Comparison of ENCODE assay signal across 17 cellular contexts in the genomic region with DNA sequence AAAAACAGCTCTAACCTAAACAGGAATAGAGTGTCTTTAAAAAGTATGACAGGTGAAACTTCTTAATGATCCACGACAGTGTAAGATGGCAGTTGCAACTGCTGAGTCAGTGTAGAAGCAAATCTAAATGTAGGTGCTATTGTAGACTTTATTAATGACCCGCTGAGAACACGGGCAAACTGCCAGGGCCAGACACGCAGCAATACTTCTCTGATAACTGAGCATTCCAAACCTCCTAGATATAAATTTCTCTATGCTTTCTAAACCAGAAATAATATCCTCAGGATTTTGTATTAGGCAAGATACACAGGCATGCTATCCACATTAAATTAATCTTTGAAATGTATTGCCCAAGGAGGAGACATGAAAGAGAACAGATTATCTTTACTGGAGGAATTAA.
DNase-seq lines count a peak whose midpoint lies in the region; ATAC-seq and TF ChIP-seq lines count a peak whose summit lies in the region.
"Had no signal": no experiment of that assay in that cellular context is flagged by ENCODE, and none has a peak within 500 bp of the region (broad histone marks: within the 10 kb centered on the region; RNA-seq: fewer than 3 reads in every experiment).

No MANE protein-coding gene starts in this region.

- H3K36me3 Mint-ChIP-seq in GM23338 (ENCODE audit: low read depth): no peaks in the 10 kb centered on the region
- no peaks in the 10 kb centered on the region for H3K36me3 Mint-ChIP-seq in CD14-positive monocyte
- no peaks in the 10 kb centered on the region for H3K36me3 Mint-ChIP-seq in activated naive CD8-positive, alpha-beta T cell treated with anti-CD3 and anti-CD28 coated beads, Interleukin-2, amount 50 U/mL, for 24 hours (ENCODE audit: low read depth)
- H3K36me3 Mint-ChIP-seq: activated naive CD8-positive, alpha-beta T cell had no signal

- no peaks in the 10 kb centered on the region for H3K9me3 Mint-ChIP-seq in GM23338
- peaks cover 0 to 2% (median 0%) of the 10 kb centered on the region in 7 donors for H3K9me3 Mint-ChIP-seq in CD14-positive monocyte
- H3K9me3 Mint-ChIP-seq in activated naive CD8-positive, alpha-beta T cell treated with anti-CD3 and anti-CD28 coated beads, Interleukin-2, amount 50 U/mL, for 24 hours: peaks cover 3% of the 10 kb centered on the region

- no peak overlapping the region for H2AFZ ChIP-seq in GM23338

- H3K4me3 ChIP-seq in A673 (ENCODE audit: low read depth, low read length, poor library complexity, severe bottlenecking) (no peak overlapping the region), GM23338 (no peak overlapping the region)

- H3K27me3 ChIP-seq in A673 (replicated peaks; ENCODE audit: insufficient read depth, low read depth, low read length, poor library complexity) (no peaks in the 10 kb centered on the region), GM23338 (ENCODE audit: insufficient read depth) (no peaks in the 10 kb centered on the region)

- no peaks in the 10 kb centered on the region for H3K79me2 ChIP-seq in GM23338 (replicated peaks; ENCODE audit: insufficient read depth)

- H3K4me1 ChIP-seq in A673 (ENCODE audit: insufficient read depth, low read length, poor library complexity, severe bottlenecking) (peaks cover 26% of the 10 kb centered on the region), GM23338 (ENCODE audit: insufficient read depth) (peaks cover 12% of the 10 kb centered on the region)

- CTCF ChIA-PET in A673 (lab: Charles Lee): no interaction called here

- H3K4me2 ChIP-seq in GM23338: 0 out of 2 replicates have a peak overlapping the region, but pooled peaks have one; percentile 33

- H3K4me3 Mint-ChIP-seq in GM23338: no peak overlapping the region
- no peak overlapping the region for H3K4me3 Mint-ChIP-seq in CD14-positive monocyte
- no peak overlapping the region for H3K4me3 Mint-ChIP-seq in activated naive CD8-positive, alpha-beta T cell treated with anti-CD3 and anti-CD28 coated beads, Interleukin-2, amount 50 U/mL, for 24 hours
- H3K4me3 Mint-ChIP-seq: activated naive CD8-positive, alpha-beta T cell; T-helper 17 cell had no signal

- POLR2A ChIA-PET in A673 (lab: Charles Lee; ENCODE audit: low non-redundant PET): interaction anchor here (0.6 kb wide), 1 partner anchor 414 kb away, joined by 3 read pairs; no protein-coding TSS in a partner anchor

- no peak overlapping the region for H3K27ac Mint-ChIP-seq in GM23338
- no peak overlapping the region for H3K27ac Mint-ChIP-seq in CD14-positive monocyte
- H3K27ac Mint-ChIP-seq in activated naive CD8-positive, alpha-beta T cell treated with anti-CD3 and anti-CD28 coated beads, Interleukin-2, amount 50 U/mL, for 24 hours: no peak overlapping the region
- H3K27ac Mint-ChIP-seq: activated naive CD8-positive, alpha-beta T cell; T-helper 17 cell had no signal

- H3K36me3 ChIP-seq in A673 (ENCODE audit: insufficient read depth, low read length, poor library complexity, severe bottlenecking) (no peaks in the 10 kb centered on the region), GM23338 (ENCODE audit: insufficient read depth) (no peaks in the 10 kb centered on the region)

- intact Hi-C loops in A673 (cut with micrococcal nuclease; ENCODE audit: unreplicated experiment) (no loop called here), CD14-positive monocyte (cut with micrococcal nuclease) (no loop called here)

- DNase-seq in A673 (ENCODE audit: low spot score) (peak; percentile 79), GM23338 (ENCODE audit: low spot score) (no peak), NCI-H345 treated with DMSO at 0.1 percent for 48 hours (lab: John Stamatoyannopoulos, UW; ENCODE audit: unreplicated experiment) (peak; percentile 80), dermis blood vessel endothelial cell (peak; percentile 41), CD14-positive monocyte (ENCODE audit: low spot score) (no peak), OCI-M2 (lab: John Stamatoyannopoulos, UW; ENCODE audit: unreplicated experiment) (no peak)
- DNase-seq in activated naive CD8-positive, alpha-beta T cell treated with anti-CD3 and anti-CD28 coated beads, Interleukin-2, amount 50 U/mL, for 24 hours: no peak
- DNase-seq: activated T-cell treated with anti-CD3 and anti-CD28 coated beads for 4 hours, cerebellar nuclear complex, DND-41, Kasumi-1, kidney, posterior cingulate gyrus, T-helper 17 cell had no signal

- H4K20me1 ChIP-seq in GM23338 (replicated peaks; ENCODE audit: insufficient read depth): no peaks in the 10 kb centered on the region

- H3K27ac ChIP-seq in A673 (ENCODE audit: low read depth, low read length, poor library complexity, severe bottlenecking) (no peak overlapping the region), GM23338 (ENCODE audit: low read depth) (no peak overlapping the region)
- H3K27ac ChIP-seq: HL-60 had no signal

- no peak for ATAC-seq in GM23338
- no peak for ATAC-seq in activated naive CD8-positive, alpha-beta T cell treated with anti-CD3 and anti-CD28 coated beads, Interleukin-2, amount 50 U/mL, for 24 hours
- no peak for ATAC-seq in HG02981 (IDR thresholded peaks at IDR 0.05; ENCODE audit: unreplicated experiment)
- ATAC-seq: T-helper 17 cell had no signal

- H3F3A ChIP-seq in GM23338 (replicated peaks; ENCODE audit: low read depth): no peaks in the 10 kb centered on the region

- H3K9me2 ChIP-seq in GM23338 (ENCODE audit: insufficient read depth): no peaks in the 10 kb centered on the region

- no TSS peak for BruUV-seq in A673 (replicated peaks; lab: Mats Ljungman, UMichigan)

- TF ChIP-seq CTCF in A673 (conservative IDR thresholded peaks at IDR 0.05; ENCODE audit: low read depth, low read length) (no peak), GM23338 (conservative IDR thresholded peaks at IDR 0.05; ENCODE audit: low read depth in 2 of 2) (no peak), CD14-positive monocyte (IDR thresholded peaks at IDR 0.05) (no peak)

- H3K9me3 ChIP-seq in A673 (ENCODE audit: low read depth, low read length, poor library complexity, severe bottlenecking): no peaks in the 10 kb centered on the region

- peaks cover 23% of the 10 kb centered on the region for H3K4me1 Mint-ChIP-seq in GM23338
- no peaks in the 10 kb centered on the region for H3K4me1 Mint-ChIP-seq in CD14-positive monocyte
- no peaks in the 10 kb centered on the region for H3K4me1 Mint-ChIP-seq in activated naive CD8-positive, alpha-beta T cell treated with anti-CD3 and anti-CD28 coated beads, Interleukin-2, amount 50 U/mL, for 24 hours
- H3K4me1 Mint-ChIP-seq: T-helper 17 cell had no signal

- H3K27me3 Mint-ChIP-seq in GM23338 (ENCODE audit: insufficient read depth, low read depth, poor library complexity) (no peaks in the 10 kb centered on the region), CD14-positive monocyte (ENCODE audit: low read depth in 3 of 3) (no peaks in the 10 kb centered on the region)
- H3K27me3 Mint-ChIP-seq in activated naive CD8-positive, alpha-beta T cell treated with anti-CD3 and anti-CD28 coated beads, Interleukin-2, amount 50 U/mL, for 24 hours: no peaks in the 10 kb centered on the region
- H3K27me3 Mint-ChIP-seq: activated naive CD8-positive, alpha-beta T cell; T-helper 17 cell had no signal

TF ChIP-seq in GM23338, 12 proteins besides CTCF, POLR2A, EP300 and RAD21:
- TF ChIP-seq ZNF114 (CRISPR knock-in tag; IDR thresholded peaks at IDR 0.05) (no peak), ZNF331 (CRISPR knock-in tag; IDR thresholded peaks at IDR 0.05; ENCODE audit: low read depth) (no peak), EZH2 (IDR thresholded peaks at IDR 0.05; ENCODE audit: low read depth, unreplicated experiment) (no peak), CREB1 (CRISPR knock-in tag; IDR thresholded peaks at IDR 0.05; ENCODE audit: low read depth) (no peak)
- TF ChIP-seq, protein P1, sequence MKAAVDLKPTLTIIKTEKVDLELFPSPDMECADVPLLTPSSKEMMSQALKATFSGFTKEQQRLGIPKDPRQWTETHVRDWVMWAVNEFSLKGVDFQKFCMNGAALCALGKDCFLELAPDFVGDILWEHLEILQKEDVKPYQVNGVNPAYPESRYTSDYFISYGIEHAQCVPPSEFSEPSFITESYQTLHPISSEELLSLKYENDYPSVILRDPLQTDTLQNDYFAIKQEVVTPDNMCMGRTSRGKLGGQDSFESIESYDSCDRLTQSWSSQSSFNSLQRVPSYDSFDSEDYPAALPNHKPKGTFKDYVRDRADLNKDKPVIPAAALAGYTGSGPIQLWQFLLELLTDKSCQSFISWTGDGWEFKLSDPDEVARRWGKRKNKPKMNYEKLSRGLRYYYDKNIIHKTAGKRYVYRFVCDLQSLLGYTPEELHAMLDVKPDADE (IDR thresholded peaks at IDR 0.05): no peak

Comparison
In these comparisons a context has a peak if more than half of its experiments do, and no peak if none do; other contexts are left out.
1. DNase-seq: peak in A673 (single experiment), NCI-H345 treated with DMSO at 0.1 percent for 48 hours (single experiment) and dermis blood vessel endothelial cell (single experiment); none in GM23338 (single experiment), CD14-positive monocyte (single experiment), activated naive CD8-positive, alpha-beta T cell treated with anti-CD3 and anti-CD28 coated beads, Interleukin-2, amount 50 U/mL, for 24 hours (single experiment) and OCI-M2 (single experiment).